In genomic region chr11:71342951-71343827, GRCh38 we compare ENCODE assay signal across 9 cellular contexts.
DNase-seq lines count a peak whose midpoint lies in the region; ATAC-seq and TF ChIP-seq lines count a peak whose summit lies in the region.
"Had no signal": no experiment of that assay in that cellular context is flagged by ENCODE, and none has a peak within 500 bp of the region (broad histone marks: within the 10 kb centered on the region; RNA-seq: fewer than 3 reads in every experiment).

No MANE protein-coding gene starts in this region.

- intact Hi-C loops in ascending aorta (cut with DNase I) = no loop called here

- no peaks in the 10 kb centered on the region for H3K36me3 Mint-ChIP-seq in activated CD8-positive, alpha-beta memory T cell treated with anti-CD3 and anti-CD28 coated beads, Interleukin-2, amount 10 ng/mL, durations not matched to agents 7 days and 5 days
- no peaks in the 10 kb centered on the region for H3K36me3 Mint-ChIP-seq in mesothelial cell of epicardium

- H3K27ac ChIP-seq in brain microvascular endothelial cell (no peak overlapping the region), ascending aorta (no peak overlapping the region)

- no peak overlapping the region for H3K27ac Mint-ChIP-seq in activated CD8-positive, alpha-beta memory T cell treated with anti-CD3 and anti-CD28 coated beads, Interleukin-2, amount 10 ng/mL, durations not matched to agents 7 days and 5 days
- no peak overlapping the region for H3K27ac Mint-ChIP-seq in mesothelial cell of epicardium

- ATAC-seq in activated CD8-positive, alpha-beta memory T cell treated with anti-CD3 and anti-CD28 coated beads, Interleukin-2, amount 10 ng/mL, durations not matched to agents 7 days and 5 days = no peak
- no peak for ATAC-seq in GM19455 (IDR thresholded peaks at IDR 0.05; ENCODE audit: unreplicated experiment)

- H3K4me1 ChIP-seq in ascending aorta = no peaks in the 10 kb centered on the region

- H3K9me3 ChIP-seq in ascending aorta = no peaks in the 10 kb centered on the region

- peak; percentile 53 for DNase-seq in activated CD8-positive, alpha-beta memory T cell treated with anti-CD3 and anti-CD28 coated beads, Interleukin-2, amount 50 U/mL, for 48 hours
- DNase-seq in activated CD8-positive, alpha-beta memory T cell treated with anti-CD3 and anti-CD28 coated beads, Interleukin-2, amount 10 ng/mL, durations not matched to agents 7 days and 5 days = no peak
- peak; percentile 39 for DNase-seq in NCI-H1092 (lab: John Stamatoyannopoulos, UW)
- DNase-seq in brain microvascular endothelial cell = peak; percentile 6
- DNase-seq in mesothelial cell of epicardium (ENCODE audit: low spot score in 2 of 2, unreplicated experiment in 2 of 2) = no peak
- DNase-seq in NK-92 treated with Interleukin-12 subunit alpha and Interleukin-12 subunit beta, amount 100 ng/mL, for 24 hours (lab: John Stamatoyannopoulos, UW) = no peak
- DNase-seq in ascending aorta (ENCODE audit: low spot score in 2 of 2) = no peak

- peaks cover 4% of the 10 kb centered on the region for H3K27me3 Mint-ChIP-seq in activated CD8-positive, alpha-beta memory T cell treated with anti-CD3 and anti-CD28 coated beads, Interleukin-2, amount 10 ng/mL, durations not matched to agents 7 days and 5 days
- peaks cover 17% of the 10 kb centered on the region for H3K27me3 Mint-ChIP-seq in mesothelial cell of epicardium (ENCODE audit: low read depth)

- H3K36me3 ChIP-seq in brain microvascular endothelial cell (replicated peaks) (no peaks in the 10 kb centered on the region), ascending aorta (no peaks in the 10 kb centered on the region)

- no peaks in the 10 kb centered on the region for H3K4me1 Mint-ChIP-seq in activated CD8-positive, alpha-beta memory T cell treated with anti-CD3 and anti-CD28 coated beads, Interleukin-2, amount 10 ng/mL, durations not matched to agents 7 days and 5 days
- H3K4me1 Mint-ChIP-seq in mesothelial cell of epicardium = peaks cover 11% of the 10 kb centered on the region
- H3K4me1 Mint-ChIP-seq: central memory CD8-positive, alpha-beta T cell had no signal

- H3K4me3 ChIP-seq in brain microvascular endothelial cell (ENCODE audit: low read depth, low read length) = no peak overlapping the region
- no peak overlapping the region for H3K4me3 ChIP-seq in ascending aorta

- H3K27me3 ChIP-seq in brain microvascular endothelial cell (replicated peaks) (peaks cover 2% of the 10 kb centered on the region), ascending aorta (no peaks in the 10 kb centered on the region)

- CTCF ChIA-PET in activated CD8-positive, alpha-beta memory T cell treated with anti-CD3 and anti-CD28 coated beads, Interleukin-2, amount 10 ng/mL, durations not matched to agents 7 days and 5 days (lab: Charles Lee) = no interaction called here

- in situ Hi-C loops in brain microvascular endothelial cell (cut with HindIII; ENCODE audit: low pct_ligation_motif_present, low sequenced_read_pairs) = no loop called here

- TF ChIP-seq CTCF in brain microvascular endothelial cell (IDR thresholded peaks at IDR 0.05; ENCODE audit: low read depth, low read length, missing control alignments) = peak; percentile 73
- TF ChIP-seq CTCF in mesothelial cell of epicardium (IDR thresholded peaks at IDR 0.05; ENCODE audit: unreplicated experiment) = peak; percentile 38
- peak in 1 of 3 experiments; percentile 34 for TF ChIP-seq CTCF in ascending aorta (IDR thresholded peaks at IDR 0.05)

- no peak overlapping the region for H3K4me3 Mint-ChIP-seq in activated CD8-positive, alpha-beta memory T cell treated with anti-CD3 and anti-CD28 coated beads, Interleukin-2, amount 10 ng/mL, durations not matched to agents 7 days and 5 days
- no peak overlapping the region for H3K4me3 Mint-ChIP-seq in mesothelial cell of epicardium
- H3K4me3 Mint-ChIP-seq: central memory CD8-positive, alpha-beta T cell had no signal

- H3K9me3 Mint-ChIP-seq in activated CD8-positive, alpha-beta memory T cell treated with anti-CD3 and anti-CD28 coated beads, Interleukin-2, amount 10 ng/mL, durations not matched to agents 7 days and 5 days (ENCODE audit: low read depth) = no peaks in the 10 kb centered on the region
- H3K9me3 Mint-ChIP-seq in mesothelial cell of epicardium = no peaks in the 10 kb centered on the region
- H3K9me3 Mint-ChIP-seq: central memory CD8-positive, alpha-beta T cell had no signal

Comparison
In these comparisons a context has a peak if more than half of its experiments do, and no peak if none do; other contexts are left out.
1. DNase-seq: peak in activated CD8-positive, alpha-beta memory T cell treated with anti-CD3 and anti-CD28 coated beads, Interleukin-2, amount 50 U/mL, for 48 hours (single experiment), NCI-H1092 (single experiment) and brain microvascular endothelial cell (single experiment); none in activated CD8-positive, alpha-beta memory T cell treated with anti-CD3 and anti-CD28 coated beads, Interleukin-2, amount 10 ng/mL, durations not matched to agents 7 days and 5 days (single experiment), mesothelial cell of epicardium (0 of 2), NK-92 treated with Interleukin-12 subunit alpha and Interleukin-12 subunit beta, amount 100 ng/mL, for 24 hours (single experiment) and ascending aorta (0 of 2).